Comparison of ENCODE assay signal across 8 cellular contexts in the genomic region with DNA sequence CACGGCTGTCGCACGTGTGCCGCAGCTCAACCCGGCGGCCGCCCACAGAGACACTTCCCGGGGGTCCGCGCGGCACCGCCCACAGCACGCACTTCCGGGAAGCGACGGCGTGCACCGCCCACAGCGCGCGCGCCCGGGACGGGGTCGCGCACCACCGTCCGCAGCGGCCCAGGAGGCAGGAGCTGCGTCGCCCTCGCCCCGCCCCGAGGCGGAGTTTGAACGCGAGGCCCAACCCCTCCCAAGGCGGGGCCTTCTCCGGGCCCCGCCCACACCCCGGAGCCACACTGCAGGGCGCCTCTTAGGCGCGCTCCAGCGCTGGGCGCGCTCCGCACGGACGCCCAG.
A peak's percentile ranks its signal among the peaks of the same experiment; 100 is the strongest.
DNase-seq lines count a peak whose midpoint lies in the region; ATAC-seq and TF ChIP-seq lines count a peak whose summit lies in the region.
"Not testable (repeated sequence)": the region's sequence is repeated elsewhere in the genome, so short reads cannot be mapped to it uniquely, and the experiment has no call there.

No MANE protein-coding gene starts in this region.

- H3K79me2 ChIP-seq in smooth muscle cell (ENCODE audit: low read depth) = not testable (repeated sequence)

- H3K9me3 ChIP-seq in left lung; smooth muscle cell (replicated peaks; ENCODE audit: low read depth): not testable (repeated sequence)

- peak overlapping the region in 1 of 2 donors; percentile 39 for H3K4me3 ChIP-seq in left lung
- peak overlapping the region; percentile 52 for H3K4me3 ChIP-seq in smooth muscle cell

- not testable (repeated sequence) for H3F3A ChIP-seq in smooth muscle cell (ENCODE audit: low read depth)

- H3K36me3 ChIP-seq in left lung; smooth muscle cell (ENCODE audit: low read depth): not testable (repeated sequence)

- not testable (repeated sequence) for TF ChIP-seq CTCF in left lung (IDR thresholded peaks at IDR 0.05); smooth muscle cell (IDR thresholded peaks at IDR 0.05; ENCODE audit: borderline replicate concordance, insufficient read depth, poor library complexity, severe bottlenecking); type B pancreatic cell (conservative IDR thresholded peaks at IDR 0.05)

- not testable (repeated sequence) for H3K9me3 Mint-ChIP-seq in type B pancreatic cell

- not testable (repeated sequence) for H3K4me1 Mint-ChIP-seq in type B pancreatic cell (ENCODE audit: unreplicated experiment)

- not testable (repeated sequence) for H3K4me3 Mint-ChIP-seq in type B pancreatic cell

- H3K4me2 ChIP-seq in smooth muscle cell = peak overlapping the region; percentile 72

- peak; percentile 63 for DNase-seq in NCI-H460 (ENCODE audit: extremely low read depth, low read depth)
- peak; percentile 39 for DNase-seq in activated CD8-positive, alpha-beta memory T cell treated with anti-CD3 and anti-CD28 coated beads, Interleukin-2, amount 50 U/mL, for 24 hours (ENCODE audit: extremely low read depth)
- peak; percentile 75 for DNase-seq in dermis blood vessel endothelial cell
- DNase-seq in left lung = peak; percentile 87 to 95
- not testable (repeated sequence) for DNase-seq in smooth muscle cell (lab: John Stamatoyannopoulos, UW; ENCODE audit: unreplicated experiment)
- peak; percentile 88 for DNase-seq in type B pancreatic cell (ENCODE audit: extremely low spot score, unreplicated experiment)

- H2AFZ ChIP-seq in smooth muscle cell (ENCODE audit: low read depth) = not testable (repeated sequence)

- 2% methylated on average over 22 of the region's 50 CpGs for WGBS in smooth muscle cell (ENCODE audit: low lambda C conversion rate)

- ATAC-seq in GM18870 (IDR thresholded peaks at IDR 0.05; ENCODE audit: unreplicated experiment) (peak; percentile 67), HG02852 (IDR thresholded peaks at IDR 0.05; ENCODE audit: unreplicated experiment) (peak; percentile 75), left lung (peak; percentile 100)

- not testable (repeated sequence) for H3K36me3 Mint-ChIP-seq in type B pancreatic cell

- intact Hi-C loops in left lung (cut with DNase I) = not testable (repeated sequence)

- H3K27ac Mint-ChIP-seq in type B pancreatic cell = not testable (repeated sequence)

- not testable (repeated sequence) for H3K27ac ChIP-seq in left lung; smooth muscle cell (ENCODE audit: low read depth)

- not testable (repeated sequence) for H3K27me3 ChIP-seq in left lung; smooth muscle cell (ENCODE audit: low read depth)

- not testable (repeated sequence) for H3K9ac ChIP-seq in smooth muscle cell (ENCODE audit: low read depth)

- not testable (repeated sequence) for H3K4me1 ChIP-seq in left lung; smooth muscle cell (ENCODE audit: low read depth)

- not testable (repeated sequence) for H3K27me3 Mint-ChIP-seq in type B pancreatic cell

- not testable (repeated sequence) for H4K20me1 ChIP-seq in smooth muscle cell (ENCODE audit: low read depth)
